In genomic region chr3:128496019-128496601, GRCh38 we compare ENCODE assay signal across 15 cellular contexts. TPM values are rescaled to one million over a fixed set of nuclear protein-coding genes. Genes with fewer than 3 reads are reported as not detected.
DNase-seq lines count a peak whose midpoint lies in the region; ATAC-seq, FAIRE-seq and TF ChIP-seq lines count a peak whose summit lies in the region.
"Had no signal": no experiment of that assay in that cellular context is flagged by ENCODE, and none has a peak within 500 bp of the region (broad histone marks: within the 10 kb centered on the region; RNA-seq: fewer than 3 reads in every experiment).

No MANE protein-coding gene starts in this region.

- ATAC-seq in HepG2, result no peak
- no peak for ATAC-seq in left ventricle myocardium superior

- no peak overlapping the region for H2BK5ac ChIP-seq in neuronal stem cell (ENCODE audit: low read length)

- H3K4ac ChIP-seq in neuronal stem cell (ENCODE audit: low read length), result no peak overlapping the region

- H3K27me3 ChIP-seq in CD4-positive, alpha-beta memory T cell (ENCODE audit: insufficient read depth, low read length), result peaks cover 27% of the 10 kb centered on the region
- H3K27me3 ChIP-seq in endodermal cell (ENCODE audit: control insufficient read depth, insufficient read depth, low read length, poor library complexity, severe bottlenecking), result peaks cover 85% of the 10 kb centered on the region
- peaks cover 60 to 97% (median 71%) of the 10 kb centered on the region in 3 experiments for H3K27me3 ChIP-seq in neuronal stem cell (ENCODE audit: control insufficient read depth in 3 of 3, insufficient read depth in 3 of 3, low read depth in 1 of 3, low read length in 3 of 3)
- H3K27me3 ChIP-seq in HepG2 (ENCODE audit: control insufficient read depth in 1 of 2, insufficient read depth in 2 of 2, low read length in 2 of 2), result no peaks in the 10 kb centered on the region

- no peak overlapping the region for H3K14ac ChIP-seq in neuronal stem cell (ENCODE audit: low read length)

- H4K20me1 ChIP-seq in HepG2 (ENCODE audit: insufficient read depth, low read length), result peaks cover 6% of the 10 kb centered on the region; the same call in 1 of the 2 replicates

- no peak for TF ChIP-seq POLR2A in HepG2 (IDR thresholded peaks at IDR 0.05; ENCODE audit: insufficient read depth in 1 of 2, low read depth in 2 of 2, low read length in 2 of 2)

- no peak overlapping the region for H3K4me3 ChIP-seq in CD4-positive, alpha-beta memory T cell (ENCODE audit: low read length in 2 of 2)
- H3K4me3 ChIP-seq in endodermal cell (ENCODE audit: low read length), result no peak overlapping the region
- H3K4me3 ChIP-seq in neuronal stem cell (ENCODE audit: low read length in 2 of 2), result no peak overlapping the region
- H3K4me3 ChIP-seq in HepG2 (replicated peaks in 1 of 3; ENCODE audit: insufficient read depth in 1 of 3, low read depth in 2 of 3, low read length in 3 of 3), result no peak overlapping the region
- H3K4me3 ChIP-seq: Peyer's patch had no signal

- peaks cover 24% of the 10 kb centered on the region for H3K4me1 ChIP-seq in CD4-positive, alpha-beta memory T cell (ENCODE audit: insufficient read depth, low read length)
- H3K4me1 ChIP-seq in endodermal cell (ENCODE audit: control insufficient read depth, insufficient read depth, low read length) (peaks cover 9% of the 10 kb centered on the region), neuronal stem cell (ENCODE audit: control insufficient read depth in 2 of 2, insufficient read depth in 1 of 2, low read depth in 1 of 2, low read length in 2 of 2) (peaks cover 8 to 9% of the 10 kb centered on the region in 2 donors), HepG2 (ENCODE audit: insufficient read depth, low read length) (peaks cover 22% of the 10 kb centered on the region)

- intact Hi-C loops in CD4-positive, alpha-beta memory T cell (cut with micrococcal nuclease), result loop anchor here (10.0 kb wide), 1 partner anchor 191 kb away; no protein-coding TSS in a partner anchor
- intact Hi-C loops in HepG2 (cut with micrococcal nuclease; ENCODE audit: unreplicated experiment), result no loop called here
- intact Hi-C loops in posterior vena cava (cut with DNase I), result loop anchor here (5.0 to 10.0 kb wide), 2 partner anchors 69 to 401 kb away; no protein-coding TSS in a partner anchor
- intact Hi-C loops in left ventricle myocardium superior (cut with micrococcal nuclease), result loop anchor here (10.0 kb wide), 1 partner anchor 421 kb away; no protein-coding TSS in a partner anchor

- no peak overlapping the region for H2BK120ac ChIP-seq in neuronal stem cell (ENCODE audit: low read depth, low read length)

- no peak for TF ChIP-seq EP300 in HepG2 (IDR thresholded peaks at IDR 0.05; ENCODE audit: low read depth in 2 of 2, low read length in 2 of 2)
- no peak for TF ChIP-seq EP300 in HepG2 (CRISPR knock-in tag; IDR thresholded peaks at IDR 0.05; ENCODE audit: borderline replicate concordance)

- H3K9me3 ChIP-seq in CD4-positive, alpha-beta memory T cell (ENCODE audit: control insufficient read depth in 1 of 2, low read length in 2 of 2), result no peaks in the 10 kb centered on the region
- H3K9me3 ChIP-seq in endodermal cell (ENCODE audit: control insufficient read depth, low read length), result no peaks in the 10 kb centered on the region
- H3K9me3 ChIP-seq in neuronal stem cell (replicated peaks in 1 of 2; ENCODE audit: control insufficient read depth in 2 of 2, insufficient read depth in 1 of 2, low read depth in 1 of 2, low read length in 2 of 2), result peaks cover 0 to 9% of the 10 kb centered on the region in 2 donors
- H3K9me3 ChIP-seq in HepG2 (ENCODE audit: low read length), result no peaks in the 10 kb centered on the region
- H3K9me3 ChIP-seq: Peyer's patch, right atrium auricular region had no signal

- no peaks in the 10 kb centered on the region for H3K36me3 Mint-ChIP-seq in CD4-positive, alpha-beta memory T cell
- H3K36me3 Mint-ChIP-seq in HFFc6 (ENCODE audit: low read depth) (peaks cover 35% of the 10 kb centered on the region), endodermal cell (ENCODE audit: low read depth) (no peaks in the 10 kb centered on the region)

- H3K27ac ChIP-seq in CD4-positive, alpha-beta memory T cell (ENCODE audit: low read depth, low read length), result no peak overlapping the region
- no peak overlapping the region for H3K27ac ChIP-seq in endodermal cell (ENCODE audit: low read depth, low read length)
- no peak overlapping the region for H3K27ac ChIP-seq in neuronal stem cell (replicated peaks; ENCODE audit: low read length)
- H3K27ac ChIP-seq in HepG2 (ENCODE audit: extremely low read length, insufficient read depth, low read length), result no peak overlapping the region
- H3K27ac ChIP-seq: Peyer's patch, right atrium auricular region had no signal

- H2BK15ac ChIP-seq in neuronal stem cell (ENCODE audit: low read length), result no peak overlapping the region

- peak overlapping the region; percentile 39 for H2AK5ac ChIP-seq in neuronal stem cell (ENCODE audit: low read depth, low read length)

- no peaks in the 10 kb centered on the region for H3K79me2 ChIP-seq in HepG2 (ENCODE audit: insufficient read depth, low read length)

- peak overlapping the region in 1 of 7 donors; percentile 65 for H3K27ac Mint-ChIP-seq in CD4-positive, alpha-beta memory T cell
- H3K27ac Mint-ChIP-seq in HFFc6 (peak overlapping the region; percentile 5; the same call in 1 of the 2 replicates), endodermal cell (no peak overlapping the region)

- CTCF ChIA-PET in CD4-positive, alpha-beta memory T cell (lab: Charles Lee; ENCODE audit: partially characterized antibody), result interaction anchor here (0.9 to 5.6 kb wide), 3 partner anchors 13 to 70 kb away, joined by 4 to 58 read pairs (median 4); no protein-coding TSS in a partner anchor
- CTCF ChIA-PET in HepG2 (lab: Yijun Ruan, JAX; ENCODE audit: low intra/inter-chr PET ratio, low total read pairs), result no interaction called here
- CTCF ChIA-PET in HEK293T (lab: Yijun Ruan, JAX), result no interaction called here

- no peak overlapping the region for H4K8ac ChIP-seq in neuronal stem cell (ENCODE audit: low read depth, low read length)

- TF ChIP-seq RAD21 in HepG2 (CRISPR knock-in tag; IDR thresholded peaks at IDR 0.05), result no peak

- 11 to 13% methylated on average over 8 to 32 of the region's 32 CpGs for WGBS in endodermal cell (ENCODE audit: insufficient coverage in 1 of 2, insufficient read length in 1 of 2), 2 experiments
- no CpG with 5 or more reads among the region's 32 CpGs for whole genome bisulfite sequencing in neuronal stem cell (ENCODE audit: extremely low coverage in 2 of 2, insufficient read length in 2 of 2, insufficient replicate concordance in 1 of 2), 2 donors
- WGBS in HepG2 (ENCODE audit: low lambda C conversion rate), result 93% methylated on average over 32 of the region's 32 CpGs

- H3K9ac ChIP-seq in endodermal cell (ENCODE audit: extremely low read depth, low read length, poor library complexity, severe bottlenecking), result no peak overlapping the region
- H3K9ac ChIP-seq in neuronal stem cell (ENCODE audit: low read depth, low read length, poor library complexity), result no peak overlapping the region
- H3K9ac ChIP-seq in HepG2 (ENCODE audit: insufficient read depth, low read depth, low read length), result no peak overlapping the region

- H3K23ac ChIP-seq in neuronal stem cell (ENCODE audit: low read depth, low read length, poor library complexity), result no peak overlapping the region

- DNase-seq in CD4-positive, alpha-beta memory T cell, result no peak
- DNase-seq in HFFc6, result no peak
- DNase-seq in endodermal cell, result peak; percentile 70
- no peak for DNase-seq in neuronal stem cell (ENCODE audit: low spot score)
- DNase-seq in HepG2 (ENCODE audit: low spot score), result no peak
- no peak for DNase-seq in HEK293T (ENCODE audit: extremely low spot score)
- no peak for DNase-seq in posterior vena cava (ENCODE audit: low spot score)
- no peak for DNase-seq in left ventricle myocardium superior
- DNase-seq: NCI-H524 had no signal

- H3K4me2 ChIP-seq in neuronal stem cell (ENCODE audit: insufficient read depth, low read length, poor library complexity, severe bottlenecking) (no peak overlapping the region), HepG2 (ENCODE audit: low read depth, low read length) (no peak overlapping the region)

- POLR2A ChIA-PET in CD4-positive, alpha-beta memory T cell (lab: Charles Lee; ENCODE audit: partially characterized antibody), result no interaction called here
- POLR2A ChIA-PET in HepG2 (lab: Yijun Ruan, JAX), result no interaction called here
- POLR2A ChIA-PET in HEK293T (lab: Yijun Ruan, JAX), result interaction anchor here (0.8 kb wide), 1 partner anchor 68 kb away, joined by 3 read pairs; no protein-coding TSS in a partner anchor

- BruUV-seq in HepG2 (replicated peaks; lab: Mats Ljungman, UMichigan), result no TSS peak

- H3K79me1 ChIP-seq in neuronal stem cell (ENCODE audit: low read depth, low read length), result peaks cover 2% of the 10 kb centered on the region

- peak overlapping the region; percentile 8 for H3K18ac ChIP-seq in neuronal stem cell (ENCODE audit: low read length)

- no peak overlapping the region for H2BK12ac ChIP-seq in neuronal stem cell (ENCODE audit: low read length)

- TF ChIP-seq CTCF in HFFc6 (IDR thresholded peaks at IDR 0.05), result no peak
- no peak for TF ChIP-seq CTCF in endodermal cell (conservative IDR thresholded peaks at IDR 0.05)
- no peak for TF ChIP-seq CTCF in HepG2 (CRISPR knock-in tag; IDR thresholded peaks at IDR 0.05)

- H2AFZ ChIP-seq in neuronal stem cell (ENCODE audit: low read length) (peak overlapping the region; percentile 94), HepG2 (ENCODE audit: low read length) (no peak overlapping the region)

- H3K9me3 Mint-ChIP-seq in CD4-positive, alpha-beta memory T cell, result no peaks in the 10 kb centered on the region
- H3K9me3 Mint-ChIP-seq in HFFc6 (no peaks in the 10 kb centered on the region; the same call in 1 of the 2 replicates), endodermal cell (no peaks in the 10 kb centered on the region)

- in situ Hi-C loops in HepG2 (cut with HindIII; ENCODE audit: extremely low pct_ligation_motif_present, low pct_unique_long_range_greater_than_20kb), result no loop called here

- peak overlapping the region; percentile 6 to 89 (median 62) for H3K4me3 Mint-ChIP-seq in CD4-positive, alpha-beta memory T cell
- peak overlapping the region; percentile 2; the same call in 1 of the 2 replicates for H3K4me3 Mint-ChIP-seq in HFFc6
- no peak overlapping the region for H3K4me3 Mint-ChIP-seq in endodermal cell

- H3K27me3 Mint-ChIP-seq in CD4-positive, alpha-beta memory T cell, result peaks cover 39 to 61% of the 10 kb centered on the region in 2 donors
- H3K27me3 Mint-ChIP-seq in HFFc6 (ENCODE audit: insufficient read depth) (peaks cover 9% of the 10 kb centered on the region), endodermal cell (ENCODE audit: insufficient read depth) (peaks cover 93% of the 10 kb centered on the region)

- no peak overlapping the region for H4K91ac ChIP-seq in neuronal stem cell (ENCODE audit: low read depth, low read length, poor library complexity)

- H3K4me1 Mint-ChIP-seq in CD4-positive, alpha-beta memory T cell, result peaks cover 4 to 38% (median 13%) of the 10 kb centered on the region in 4 donors
- H3K4me1 Mint-ChIP-seq in HFFc6 (ENCODE audit: low read depth) (peaks cover 40% of the 10 kb centered on the region), endodermal cell (peaks cover 16% of the 10 kb centered on the region)

- no peaks in the 10 kb centered on the region for H3K36me3 ChIP-seq in CD4-positive, alpha-beta memory T cell (ENCODE audit: insufficient read depth, low read length)
- H3K36me3 ChIP-seq in endodermal cell (ENCODE audit: control insufficient read depth, insufficient read depth, low read length) (no peaks in the 10 kb centered on the region), neuronal stem cell (replicated peaks in 1 of 2; ENCODE audit: control insufficient read depth in 2 of 2, insufficient read depth in 2 of 2, low read length in 2 of 2) (no peaks in the 10 kb centered on the region), HepG2 (replicated peaks in 1 of 2; ENCODE audit: control insufficient read depth in 1 of 2, insufficient read depth in 2 of 2, low read length in 2 of 2) (0 out of 5 replicates have a peak, but pooled peaks cover 0 to 1% of the 10 kb centered on the region in 2 experiments)
- H3K36me3 ChIP-seq: Peyer's patch, right atrium auricular region had no signal

- no peak for FAIRE-seq in HepG2 (lab: Jason Lieb, UNC)

RNA-seq across cellular contexts. Expression of gene GATA2, which starts 3.1 kb away (rescaled TPM):
- not detected for total RNA-seq in CD4-positive, alpha-beta memory T cell
- polyA plus RNA-seq in CD4-positive, alpha-beta memory T cell, result not detected
- 10 to 100 TPM; 71.0 to 97.5 (median 79.6) TPM for total RNA-seq in HFFc6 (2021; fragmentation: NEBNext Ultra II Directional; extraction: Animal tissue kit (Norgen Biotek cat#: 25700))
- total RNA-seq in endodermal cell, result 1 to 10 TPM; 1.2 to 1.6 TPM
- 4.4 TPM for polyA plus RNA-seq in endodermal cell (2013, experiment 1 of 2)
- polyA plus RNA-seq in endodermal cell (2013, experiment 2 of 2), result 3.9 TPM
- polyA plus RNA-seq in neuronal stem cell (2013, experiment 1 of 2), result 0.03 TPM
- 0.04 TPM for polyA plus RNA-seq in neuronal stem cell (2013, experiment 2 of 2)
- total RNA-seq in HepG2 (2016; rRNA removed; fragmentation: Illumina TruSeq; extraction: Trizol), result 4.7 and 6.2 TPM in 2 replicates
- 1.6 and 1.7 TPM in 2 replicates for total RNA-seq in HepG2 (2016; cell fraction: cytosol; rRNA removed; fragmentation: Illumina TruSeq; extraction: Trizol; ENCODE audit: low read depth)
- total RNA-seq in HepG2 (2016; cell fraction: insoluble cytoplasmic fraction; rRNA removed; fragmentation: Illumina TruSeq; extraction: Trizol), result 3.4 and 6.3 TPM in 2 replicates
- 4.7 and 5.3 TPM in 2 replicates for total RNA-seq in HepG2 (2016; cell fraction: membrane; rRNA removed; fragmentation: Illumina TruSeq; extraction: Trizol)
- 5.3 and 7.2 TPM in 2 replicates for total RNA-seq in HepG2 (2016; cell fraction: nucleus; rRNA removed; fragmentation: Illumina TruSeq; extraction: Trizol)
- polyA plus RNA-seq in HepG2 (2011; rRNA removed), result 3.4 and 3.5 TPM in 2 replicates
- polyA plus RNA-seq in HepG2 (2011; cell fraction: cytosol; rRNA removed), result 2.0 and 3.5 TPM in 2 replicates
- polyA plus RNA-seq in HepG2 (2011; cell fraction: nucleus; rRNA removed), result 9.7 and 17.3 TPM in 2 replicates
- 2.2 and 2.3 TPM in 2 replicates for polyA plus RNA-seq in HepG2 (2012)
- 1.4 and 2.2 TPM in 2 replicates for polyA plus RNA-seq in HepG2 (2016; cell fraction: cytosol; fragmentation: Illumina TruSeq; extraction: Trizol; ENCODE audit: low read depth)
- 9.5 and 11.1 TPM in 2 replicates for polyA plus RNA-seq in HepG2 (2016; cell fraction: insoluble cytoplasmic fraction; fragmentation: Illumina TruSeq; extraction: Trizol; ENCODE audit: low read depth)
- 4.3 and 4.5 TPM in 2 replicates for polyA plus RNA-seq in HepG2 (2016; cell fraction: membrane; fragmentation: Illumina TruSeq; extraction: Trizol; ENCODE audit: low read depth)
- polyA plus RNA-seq in HepG2 (2016; cell fraction: nucleus; fragmentation: Illumina TruSeq; extraction: Trizol; ENCODE audit: insufficient read depth, low read depth), result 16.4 and 19.9 TPM in 2 replicates
- polyA minus RNA-seq in HepG2 (2011; rRNA and poly(A)+ RNA removed; ENCODE audit: low replicate concordance), result 4.7 and 24.9 TPM in 2 replicates
- polyA minus RNA-seq in HepG2 (2011; cell fraction: cytosol; rRNA and poly(A)+ RNA removed), result 3.4 and 3.9 TPM in 2 replicates
- polyA minus RNA-seq in HepG2 (2011; cell fraction: nucleus; rRNA and poly(A)+ RNA removed), result 1.2 and 5.0 TPM in 2 replicates
- 10 to 100 TPM; 11.6 to 11.9 TPM for total RNA-seq in posterior vena cava
- total RNA-seq in left ventricle myocardium superior, result 8.0 TPM

RNA-seq across cellular contexts. Expression of gene DNAJB8, which starts 29.4 kb away (rescaled TPM):
- not detected for total RNA-seq in CD4-positive, alpha-beta memory T cell
- polyA plus RNA-seq in CD4-positive, alpha-beta memory T cell, result not detected
- total RNA-seq in HFFc6 (2021; fragmentation: NEBNext Ultra II Directional; extraction: Animal tissue kit (Norgen Biotek cat#: 25700)), result not detected
- total RNA-seq in endodermal cell (not detected), HepG2 (2016; rRNA removed; fragmentation: Illumina TruSeq; extraction: Trizol) (not detected in 2 replicates), posterior vena cava (not detected), left ventricle myocardium superior (not detected)
- not detected for polyA plus RNA-seq in endodermal cell (2013, experiment 1 of 2)
- polyA plus RNA-seq in endodermal cell (2013, experiment 2 of 2), result not detected
- not detected for polyA plus RNA-seq in neuronal stem cell (2013, experiment 1 of 2)
- polyA plus RNA-seq in neuronal stem cell (2013, experiment 2 of 2), result not detected
- not detected in 2 replicates for total RNA-seq in HepG2 (2016; cell fraction: cytosol; rRNA removed; fragmentation: Illumina TruSeq; extraction: Trizol; ENCODE audit: low read depth)
- not detected in 2 replicates for total RNA-seq in HepG2 (2016; cell fraction: insoluble cytoplasmic fraction; rRNA removed; fragmentation: Illumina TruSeq; extraction: Trizol)
- total RNA-seq in HepG2 (2016; cell fraction: membrane; rRNA removed; fragmentation: Illumina TruSeq; extraction: Trizol), result not detected in 2 replicates
- total RNA-seq in HepG2 (2016; cell fraction: nucleus; rRNA removed; fragmentation: Illumina TruSeq; extraction: Trizol), result not detected in 2 replicates
- not detected in 2 replicates for polyA plus RNA-seq in HepG2 (2011; rRNA removed)
- not detected in 2 replicates for polyA plus RNA-seq in HepG2 (2011; cell fraction: cytosol; rRNA removed)
- not detected in 2 replicates for polyA plus RNA-seq in HepG2 (2011; cell fraction: nucleus; rRNA removed)
- not detected in 2 replicates for polyA plus RNA-seq in HepG2 (2012)
- polyA plus RNA-seq in HepG2 (2016; cell fraction: cytosol; fragmentation: Illumina TruSeq; extraction: Trizol; ENCODE audit: low read depth), result not detected in 2 replicates
- polyA plus RNA-seq in HepG2 (2016; cell fraction: insoluble cytoplasmic fraction; fragmentation: Illumina TruSeq; extraction: Trizol; ENCODE audit: low read depth), result not detected in 2 replicates
- not detected in 2 replicates for polyA plus RNA-seq in HepG2 (2016; cell fraction: membrane; fragmentation: Illumina TruSeq; extraction: Trizol; ENCODE audit: low read depth)
- not detected in 2 replicates for polyA plus RNA-seq in HepG2 (2016; cell fraction: nucleus; fragmentation: Illumina TruSeq; extraction: Trizol; ENCODE audit: insufficient read depth, low read depth)
- polyA minus RNA-seq in HepG2 (2011; rRNA and poly(A)+ RNA removed; ENCODE audit: low replicate concordance), result not detected in 2 replicates
- not detected in 2 replicates for polyA minus RNA-seq in HepG2 (2011; cell fraction: cytosol; rRNA and poly(A)+ RNA removed)
- polyA minus RNA-seq in HepG2 (2011; cell fraction: nucleus; rRNA and poly(A)+ RNA removed), result not detected in 2 replicates
- total RNA-seq: activated CD8-positive, alpha-beta memory T cell treated with anti-CD3 and anti-CD28 coated beads for 36 hours; fibroblast of villous mesenchyme; mucosa of gallbladder; Peyer's patch; right atrium auricular region; T-helper 1 cell treated with Interleukin-12 subunit alpha and Interleukin-12 subunit beta and Interleukin-4 antibody, amounts not matched to agents 30 ng/mL and 1 ng/mL, for 36 hours had no signal
